ENCODE assay signal across 8 cellular contexts in the genomic region with DNA sequence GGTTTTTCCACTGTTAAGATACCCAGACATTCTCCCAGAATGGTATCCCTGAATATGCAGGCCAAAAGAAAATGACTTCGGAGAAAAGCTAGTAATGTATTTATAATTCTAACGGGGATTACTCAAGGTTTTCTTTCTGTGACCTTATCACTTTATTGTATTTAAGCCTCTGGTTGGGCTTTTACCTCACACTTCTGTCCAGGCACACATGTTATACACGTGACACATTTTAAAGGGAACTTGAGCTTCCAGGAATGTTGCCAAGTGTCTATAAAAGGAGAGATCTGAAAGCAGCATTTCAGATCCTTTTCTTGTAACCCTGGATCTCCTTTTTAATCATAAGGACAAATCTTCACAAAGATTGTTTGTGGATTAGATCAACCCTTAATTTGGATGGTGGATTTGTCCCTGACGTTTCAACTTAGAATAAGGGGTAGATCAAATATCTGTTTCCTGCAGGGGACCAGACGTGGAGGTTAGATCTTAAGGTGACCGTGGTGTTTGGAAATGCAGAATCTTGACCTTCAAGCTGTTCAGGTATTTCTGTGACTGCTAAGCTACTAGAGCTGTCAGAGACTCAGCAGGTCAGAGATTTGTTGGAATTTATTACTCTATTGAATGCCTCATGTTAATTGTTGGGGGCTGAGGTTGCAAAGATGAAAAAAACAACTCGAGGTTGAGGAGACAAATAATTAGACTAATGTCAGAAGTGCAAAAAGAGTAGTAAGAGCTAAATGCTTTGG. TPM values are rescaled to one million over a fixed set of nuclear protein-coding genes. Genes with fewer than 3 reads are reported as not detected.
A peak's percentile ranks its signal among the peaks of the same experiment; 100 is the strongest.
DNase-seq lines count a peak whose midpoint lies in the region; ATAC-seq and TF ChIP-seq lines count a peak whose summit lies in the region.

No MANE protein-coding gene starts in this region.

- 19 to 22% (median 20%) methylated on average over 7 of the region's 7 CpGs for WGBS in heart left ventricle, 4 donors

- H3K9me3 Mint-ChIP-seq in nephron, result no peaks in the 10 kb centered on the region

- H4K20me1 ChIP-seq in OCI-LY7 (ENCODE audit: insufficient read depth, low read length), result no peaks in the 10 kb centered on the region

- H3K27ac ChIP-seq in heart left ventricle (peak overlapping the region; percentile 19 to 99 (median 96)), OCI-LY7 (ENCODE audit: low read depth, low read length, poor library complexity, severe bottlenecking) (peak overlapping the region; percentile 53), duodenal mucosa (ENCODE audit: low read depth, low read length) (no peak overlapping the region)

- H3K27ac Mint-ChIP-seq in nephron, result peak overlapping the region; percentile 84 to 98 (median 96)

- H3K27me3 Mint-ChIP-seq in nephron (ENCODE audit: low read depth), result no peaks in the 10 kb centered on the region

- H3K27me3 ChIP-seq in heart left ventricle (no peaks in the 10 kb centered on the region), duodenal mucosa (ENCODE audit: control insufficient read depth in 1 of 2, insufficient read depth in 2 of 2, low read length in 2 of 2) (no peaks in the 10 kb centered on the region)

- H3K9me2 ChIP-seq in OCI-LY7 (ENCODE audit: insufficient read depth, low read length), result no peaks in the 10 kb centered on the region

- peaks cover 45% of the 10 kb centered on the region for H3K4me1 Mint-ChIP-seq in nephron

- BruUV-seq in OCI-LY7 (replicated peaks; lab: Mats Ljungman, UMichigan), result no TSS peak

- ATAC-seq in heart left ventricle (no peak), left cardiac atrium (no peak)

- peaks cover 58% of the 10 kb centered on the region; the same call in 1 of the 2 replicates for H3K79me2 ChIP-seq in OCI-LY7 (ENCODE audit: insufficient read depth, low read depth, low read length)

- peak overlapping the region; percentile 96 for H3K4me2 ChIP-seq in OCI-LY7 (ENCODE audit: low read length)

- H3K4me1 ChIP-seq in heart left ventricle (peaks cover 6 to 76% (median 57%) of the 10 kb centered on the region in 12 donors), OCI-LY7 (ENCODE audit: insufficient read depth, low read length, poor library complexity, severe bottlenecking) (peaks cover 49% of the 10 kb centered on the region), duodenal mucosa (ENCODE audit: control insufficient read depth in 1 of 2, insufficient read depth in 2 of 2, low read length in 2 of 2) (peaks cover 35 to 47% of the 10 kb centered on the region in 2 donors)

- H3K4me3 Mint-ChIP-seq in nephron, result peak overlapping the region; percentile 88 to 96 (median 94)

- TF ChIP-seq CTCF in heart left ventricle (IDR thresholded peaks at IDR 0.05) (no peak), OCI-LY7 (conservative IDR thresholded peaks at IDR 0.05; ENCODE audit: low read length) (no peak), nephron (IDR thresholded peaks at IDR 0.05; ENCODE audit: unreplicated experiment in 3 of 3) (no peak)

- no peak overlapping the region for H2AFZ ChIP-seq in OCI-LY7 (ENCODE audit: low read length)

- H3K9me3 ChIP-seq in heart left ventricle, result no peaks in the 10 kb centered on the region
- no peaks in the 10 kb centered on the region for H3K9me3 ChIP-seq in OCI-LY7 (ENCODE audit: low read length)
- H3K9me3 ChIP-seq in duodenal mucosa (ENCODE audit: control insufficient read depth in 1 of 2, low read length in 2 of 2), result no peaks in the 10 kb centered on the region

- peaks cover 3% of the 10 kb centered on the region for H3K36me3 Mint-ChIP-seq in nephron (ENCODE audit: low read depth)

- H3K4me3 ChIP-seq in heart left ventricle (peak overlapping the region in 9 of 12 donors; percentile 63 to 92 (median 78)), OCI-LY7 (ENCODE audit: low read depth, low read length, poor library complexity, severe bottlenecking) (peak overlapping the region; percentile 82), duodenal mucosa (ENCODE audit: low read depth in 1 of 2, low read length in 2 of 2) (peak overlapping the region; percentile 91 to 100)

- H3K36me3 ChIP-seq in heart left ventricle (no peaks in the 10 kb centered on the region), OCI-LY7 (ENCODE audit: insufficient read depth, low read length) (peaks cover 7% of the 10 kb centered on the region; the same call in 1 of the 2 replicates), duodenal mucosa (ENCODE audit: control insufficient read depth in 1 of 2, insufficient read depth in 2 of 2, low read length in 2 of 2) (no peaks in the 10 kb centered on the region)

- intact Hi-C loops in heart left ventricle (cut with DNase I) (loop anchor here in 1 of 10 donors (10.0 kb wide), 2 partner anchors 75 to 385 kb away; partner anchors contain the start of gene IRF2BPL), left cardiac atrium (cut with DNase I) (no loop called here), OCI-LY7 (cut with micrococcal nuclease; ENCODE audit: unreplicated experiment) (loop anchor here (2.0 to 10.0 kb wide), 5 partner anchors 53 to 375 kb away; partner anchors contain the start of genes GSTZ1, POMT2, SAMD15 and TMED8)

- TF ChIP-seq POLR2A in heart left ventricle (IDR thresholded peaks at IDR 0.05), result no peak

- POLR2A ChIA-PET in OCI-LY7 (lab: Charles Lee), result interaction anchor here (0.6 to 3.4 kb wide), 10 partner anchors 9 to 357 kb away, joined by 3 to 51 read pairs (median 3); partner anchors contain the start of gene ZDHHC22

- peak overlapping the region in 1 of 2 donors; percentile 97 for H3K9ac ChIP-seq in duodenal mucosa (ENCODE audit: low read depth in 1 of 2, low read length in 2 of 2)

- DNase-seq in heart left ventricle, result no peak
- no peak for DNase-seq in left cardiac atrium
- no peak for DNase-seq in OCI-LY7 (ENCODE audit: low spot score)
- no peak for DNase-seq in HK-2 (ENCODE audit: unreplicated experiment)
- no peak for DNase-seq in SHP77 (lab: John Stamatoyannopoulos, UW)
- no peak for DNase-seq in activated CD4-positive, alpha-beta T cell treated with anti-CD3 and anti-CD28 coated beads, Interleukin-2, amount 50 U/mL, for 1 hour

- CTCF ChIA-PET in OCI-LY7 (lab: Charles Lee; ENCODE audit: unreplicated experiment), result interaction anchor here (0.5 to 2.0 kb wide), 3 partner anchors 14 to 53 kb away, joined by 3 to 10 read pairs (median 7); no protein-coding TSS in a partner anchor

RNA-seq across cellular contexts. Expression of gene CIPC, which starts 1.5 kb away (rescaled TPM):
- total RNA-seq in heart left ventricle (10 to 100 TPM; 44.5 to 85.9 (median 66.7) TPM), left cardiac atrium (10 to 100 TPM; 56.2 to 57.6 TPM), OCI-LY7 (2022) (20.9 and 24.1 TPM in 2 replicates)
- polyA plus RNA-seq in heart left ventricle, result 10 to 100 TPM; 10.9 to 27.0 TPM
- total RNA-seq in OCI-LY7 (2014; rRNA removed; shearing (Covaris generic)), result 31.7 and 43.4 TPM in 2 replicates

RNA-seq across cellular contexts. Expression of gene ZDHHC22, which starts 42.0 kb away (rescaled TPM):
- total RNA-seq in heart left ventricle, result under 1 TPM in 1 of 9 donors, not detected in 8; 0.12 TPM
- polyA plus RNA-seq in heart left ventricle, result not detected
- not detected for total RNA-seq in left cardiac atrium
- total RNA-seq in OCI-LY7 (2014; rRNA removed; shearing (Covaris generic)), result not detected in 2 replicates
- total RNA-seq in OCI-LY7 (2022), result not detected in 2 replicates
